9 cellular contexts compared by ENCODE assay signal in the genomic region with DNA sequence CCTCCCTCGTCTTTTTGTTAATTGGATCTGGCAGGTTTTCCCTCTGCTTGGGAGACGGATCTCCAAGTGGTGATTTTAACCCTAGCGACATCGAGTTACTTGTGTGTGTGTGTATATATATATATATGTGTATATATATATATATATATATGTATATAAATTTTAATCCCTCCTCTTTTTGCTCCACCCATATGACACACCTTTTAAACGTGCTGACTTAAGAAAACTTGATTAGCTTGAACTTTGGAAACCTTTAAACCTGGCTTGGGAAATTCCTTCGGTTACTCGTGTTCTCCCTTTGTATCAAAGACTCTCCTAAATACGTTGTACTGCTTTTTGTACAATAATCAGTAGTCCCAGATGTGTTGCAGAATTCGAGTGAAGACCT. TPM values are rescaled to one million over a fixed set of nuclear protein-coding genes. Genes with fewer than 3 reads are reported as not detected.
DNase-seq lines count a peak whose midpoint lies in the region; ATAC-seq, FAIRE-seq and TF ChIP-seq lines count a peak whose summit lies in the region.
"Had no signal": no experiment of that assay in that cellular context is flagged by ENCODE, and none has a peak within 500 bp of the region (broad histone marks: within the 10 kb centered on the region; RNA-seq: fewer than 3 reads in every experiment).

No MANE protein-coding gene starts in this region.

- H3K27ac ChIP-seq in WERI-Rb-1 (peak overlapping the region; percentile 93), iPS-18a (ENCODE audit: low read length) (peak overlapping the region; percentile 19), subcutaneous abdominal adipose tissue (ENCODE audit: low read depth, low read length) (peak overlapping the region; percentile 97)

- H3K4me3 ChIP-seq in HFF-Myc (replicated peaks; ENCODE audit: low read depth, low read length) (peak overlapping the region; percentile 77), WERI-Rb-1 (ENCODE audit: low read depth, low read length) (peak overlapping the region; percentile 98), iPS-18a (ENCODE audit: low read length) (peak overlapping the region; percentile 98), subcutaneous abdominal adipose tissue (ENCODE audit: low read depth in 1 of 5, low read length in 5 of 5) (peak overlapping the region; percentile 96 to 99 (median 97))

- DNase-seq in HFF-Myc (ENCODE audit: extremely low read depth, low read depth) (no peak), WERI-Rb-1 (no peak), GM12891 (ENCODE audit: insufficient read length, low spot score) (no peak), C1 segment of cervical spinal cord (lab: John Stamatoyannopoulos, UW) (no peak), NCI-H510A treated with DMSO at 0.1 percent for 48 hours (lab: John Stamatoyannopoulos, UW) (no peak)
- DNase-seq: NCI-H1436 had no signal

- H3K27me3 ChIP-seq in WERI-Rb-1 (ENCODE audit: insufficient read depth, low read depth, severe bottlenecking), result no peaks in the 10 kb centered on the region
- H3K27me3 ChIP-seq in iPS-18a (ENCODE audit: control insufficient read depth, insufficient read depth, low read length), result peaks cover 15% of the 10 kb centered on the region
- no peaks in the 10 kb centered on the region for H3K27me3 ChIP-seq in subcutaneous abdominal adipose tissue (ENCODE audit: control insufficient read depth in 5 of 5, insufficient read depth in 4 of 5, low read length in 5 of 5)

- no peak for TF ChIP-seq CTCF in HFF-Myc (IDR thresholded peaks at IDR 0.05; ENCODE audit: low read depth, low read length, missing control alignments)
- TF ChIP-seq CTCF in WERI-Rb-1 (IDR thresholded peaks at IDR 0.05; ENCODE audit: low read depth, low read length), result no peak

- no peak for FAIRE-seq in GM12891 (lab: Jason Lieb, UNC)

- TF ChIP-seq POLR2A in GM12891 (IDR thresholded peaks at IDR 0.05; ENCODE audit: low read depth, low read length), result no peak

- H3K36me3 ChIP-seq in WERI-Rb-1 (peaks cover 20% of the 10 kb centered on the region), iPS-18a (ENCODE audit: control insufficient read depth, low read depth, low read length) (no peaks in the 10 kb centered on the region), subcutaneous abdominal adipose tissue (ENCODE audit: control insufficient read depth in 5 of 5, insufficient read depth in 5 of 5, low read length in 5 of 5) (no peaks in the 10 kb centered on the region)

- H3K9ac ChIP-seq in iPS-18a (ENCODE audit: low read length) (peak overlapping the region; percentile 84), subcutaneous abdominal adipose tissue (ENCODE audit: low read length in 5 of 5) (peak overlapping the region; percentile 96 to 99 (median 99))

- H3K9me3 ChIP-seq in WERI-Rb-1 (ENCODE audit: severe bottlenecking) (no peaks in the 10 kb centered on the region), iPS-18a (ENCODE audit: control insufficient read depth, low read depth, low read length) (no peaks in the 10 kb centered on the region), subcutaneous abdominal adipose tissue (ENCODE audit: control insufficient read depth in 5 of 5, low read length in 5 of 5) (no peaks in the 10 kb centered on the region)

- ATAC-seq in GM21515 (IDR thresholded peaks at IDR 0.05; ENCODE audit: unreplicated experiment), result no peak

- H3K4me1 ChIP-seq in iPS-18a (ENCODE audit: control insufficient read depth, low read depth, low read length), result peaks cover 21% of the 10 kb centered on the region
- H3K4me1 ChIP-seq in subcutaneous abdominal adipose tissue (ENCODE audit: control insufficient read depth in 5 of 5, insufficient read depth in 5 of 5, low read length in 5 of 5), result peaks cover 0 to 48% (median 41%) of the 10 kb centered on the region in 5 donors

TF ChIP-seq in GM12891, 5 proteins besides CTCF, POLR2A, EP300 and RAD21:
- TF ChIP-seq TAF1 (IDR thresholded peaks at IDR 0.05; ENCODE audit: low read depth, low read length) (no peak), POLR2AphosphoS5 (IDR thresholded peaks at IDR 0.05; ENCODE audit: low read depth, low read length) (no peak), POU2F2 (IDR thresholded peaks at IDR 0.05; ENCODE audit: low read depth, low read length) (no peak), PAX5 (IDR thresholded peaks at IDR 0.05; ENCODE audit: insufficient read depth, low read length, severe bottlenecking) (no peak), SPI1 (IDR thresholded peaks at IDR 0.05; ENCODE audit: low read depth, low read length) (no peak)

RNA-seq across cellular contexts. Expression of gene RNF11, which starts 1.2 kb away (rescaled TPM):
- polyA plus RNA-seq in GM12891 (2012; ENCODE audit: low read depth, missing spikeins), result 28.0 TPM

Comparison
In these comparisons a context has a peak if more than half of its experiments do, and no peak if none do; other contexts are left out.
1. H3K27ac ChIP-seq: peak in every context shown above with its lines; median percentile 97 in subcutaneous abdominal adipose tissue; 93 in WERI-Rb-1; 19 in iPS-18a.